ENCODE assay signal across 8 cellular contexts in the genomic region with DNA sequence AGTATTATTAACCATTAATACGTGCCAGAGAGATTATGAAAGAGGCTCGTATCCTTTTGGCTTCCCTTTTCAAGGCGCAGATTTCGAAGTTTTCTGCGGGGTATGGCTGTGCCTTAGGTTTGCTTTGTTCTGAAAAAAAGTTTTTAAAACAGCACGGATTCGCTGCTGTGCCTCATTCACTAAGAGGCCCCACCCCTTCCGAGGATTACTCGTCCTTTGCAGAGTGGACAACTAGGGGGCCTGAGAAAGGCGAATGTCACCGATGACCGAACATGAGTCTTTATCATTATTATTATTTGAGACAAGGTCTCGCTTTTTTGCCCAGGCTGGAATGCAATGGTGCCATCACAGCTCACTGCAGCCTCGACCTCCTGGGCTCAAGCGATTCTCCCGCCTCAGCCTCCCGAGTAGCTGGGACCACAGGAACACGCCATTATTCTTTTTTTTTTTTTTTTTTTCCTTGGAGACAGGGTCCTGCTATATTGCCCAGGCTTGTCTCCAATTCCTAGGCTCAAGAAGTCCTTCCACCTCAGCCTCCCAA. TPM values are rescaled to one million over a fixed set of nuclear protein-coding genes. Genes with fewer than 3 reads are reported as not detected.
DNase-seq lines count a peak whose midpoint lies in the region; ATAC-seq, FAIRE-seq and TF ChIP-seq lines count a peak whose summit lies in the region.

No MANE protein-coding gene starts in this region.

- POLR2A ChIA-PET in CD8-positive, alpha-beta memory T cell (lab: Charles Lee) = interaction anchor here (0.6 to 2.4 kb wide), 12 partner anchors 8 to 122 kb away, joined by 3 to 20 read pairs (median 4); partner anchors contain the start of genes APH1B and RAB8B

- no peak for TF ChIP-seq POLR2A in tibial nerve (IDR thresholded peaks at IDR 0.05)

- H3K27ac ChIP-seq in CD8-positive, alpha-beta memory T cell (ENCODE audit: low read depth, low read length) = peak overlapping the region; percentile 82
- peak overlapping the region; percentile 87 to 99 (median 97) for H3K27ac ChIP-seq in tibial nerve

- H3K4me3 Mint-ChIP-seq in CD8-positive, alpha-beta memory T cell = peak overlapping the region; percentile 89 to 100 (median 98)
- peak overlapping the region; percentile 100 for H3K4me3 Mint-ChIP-seq in mesothelial cell of epicardium

- H3K9me3 Mint-ChIP-seq in CD8-positive, alpha-beta memory T cell = no peaks in the 10 kb centered on the region
- H3K9me3 Mint-ChIP-seq in mesothelial cell of epicardium = peaks cover 3% of the 10 kb centered on the region

- peak overlapping the region; percentile 83 for H3K4me3 ChIP-seq in CD8-positive, alpha-beta memory T cell (ENCODE audit: low read length)
- peak overlapping the region; percentile 81 for H3K4me3 ChIP-seq in epithelial cell of esophagus (ENCODE audit: low read length)
- H3K4me3 ChIP-seq in tibial nerve = peak overlapping the region; percentile 58 to 98 (median 86)

- 3 to 5% methylated on average over 18 of the region's 18 CpGs for WGBS in tibial nerve, 2 donors

- no peaks in the 10 kb centered on the region for H3K27me3 ChIP-seq in CD8-positive, alpha-beta memory T cell (ENCODE audit: insufficient read depth, low read length, poor library complexity, severe bottlenecking)
- no peaks in the 10 kb centered on the region for H3K27me3 ChIP-seq in tibial nerve

- CTCF ChIA-PET in CD8-positive, alpha-beta memory T cell (lab: Charles Lee) = interaction anchor here (0.5 to 1.7 kb wide), 9 partner anchors 10 to 245 kb away, joined by 3 to 6 read pairs (median 3); no protein-coding TSS in a partner anchor

- DNase-seq in CD8-positive, alpha-beta memory T cell = peak in 2 of 5 donors; percentile 5 to 27
- DNase-seq in GM19239 (ENCODE audit: insufficient read length, low spot score) = peak; percentile 29
- DNase-seq in HTR-8/SVneo (ENCODE audit: insufficient read length, low spot score) = peak; percentile 57
- peak; percentile 42 for DNase-seq in UCSD-AML1 (lab: John Stamatoyannopoulos, UW; ENCODE audit: unreplicated experiment)
- DNase-seq in epithelial cell of esophagus (ENCODE audit: low read depth) = peak; percentile 52
- peak; percentile 27 to 43 for DNase-seq in mesothelial cell of epicardium (ENCODE audit: low spot score in 2 of 2, unreplicated experiment in 2 of 2)
- DNase-seq in tibial nerve (ENCODE audit: low spot score in 2 of 2) = peak in 1 of 2 donors; percentile 65

- no peak for ATAC-seq in HG03025 (IDR thresholded peaks at IDR 0.05; ENCODE audit: low FRiP score, unreplicated experiment)

- no peaks in the 10 kb centered on the region for H3K36me3 ChIP-seq in CD8-positive, alpha-beta memory T cell (ENCODE audit: insufficient read depth, low read length)
- H3K36me3 ChIP-seq in tibial nerve = peaks cover 0 to 6% (median 5%) of the 10 kb centered on the region in 3 donors

- peaks cover 19% of the 10 kb centered on the region for H3K4me1 ChIP-seq in CD8-positive, alpha-beta memory T cell (ENCODE audit: insufficient read depth, low read length)
- peaks cover 0 to 28% (median 10%) of the 10 kb centered on the region in 4 donors for H3K4me1 ChIP-seq in tibial nerve

- FAIRE-seq in GM19239 (lab: Jason Lieb, UNC) (peak; percentile 58), HTR-8/SVneo (lab: Jason Lieb, UNC) (no peak)

- H3K36me3 Mint-ChIP-seq in CD8-positive, alpha-beta memory T cell = peaks cover 0 to 32% (median 2%) of the 10 kb centered on the region in 3 donors
- peaks cover 8% of the 10 kb centered on the region for H3K36me3 Mint-ChIP-seq in mesothelial cell of epicardium

- H3K27me3 Mint-ChIP-seq in CD8-positive, alpha-beta memory T cell = no peaks in the 10 kb centered on the region
- no peaks in the 10 kb centered on the region for H3K27me3 Mint-ChIP-seq in mesothelial cell of epicardium (ENCODE audit: low read depth)

- no peaks in the 10 kb centered on the region for H3K9me3 ChIP-seq in CD8-positive, alpha-beta memory T cell (ENCODE audit: low read length)
- H3K9me3 ChIP-seq in tibial nerve = no peaks in the 10 kb centered on the region

- peaks cover 18 to 33% (median 31%) of the 10 kb centered on the region in 3 donors for H3K4me1 Mint-ChIP-seq in CD8-positive, alpha-beta memory T cell
- peaks cover 12% of the 10 kb centered on the region for H3K4me1 Mint-ChIP-seq in mesothelial cell of epicardium

- TF ChIP-seq CTCF in epithelial cell of esophagus (IDR thresholded peaks at IDR 0.05; ENCODE audit: insufficient read depth, low read depth, low read length, missing control alignments) = no peak
- no peak for TF ChIP-seq CTCF in mesothelial cell of epicardium (IDR thresholded peaks at IDR 0.05; ENCODE audit: unreplicated experiment)
- TF ChIP-seq CTCF in tibial nerve (IDR thresholded peaks at IDR 0.05) = no peak

- TF ChIP-seq EP300 in tibial nerve (IDR thresholded peaks at IDR 0.05) = no peak

- H3K27ac Mint-ChIP-seq in CD8-positive, alpha-beta memory T cell = peak overlapping the region; percentile 63 to 94 (median 90)
- peak overlapping the region; percentile 96 for H3K27ac Mint-ChIP-seq in mesothelial cell of epicardium

RNA-seq across cellular contexts. Expression of gene RPS27L, which starts 0.7 kb away (rescaled TPM):
- 100 to 1,000 TPM; 214 to 221 TPM for total RNA-seq in CD8-positive, alpha-beta memory T cell
- 193 TPM for polyA plus RNA-seq in CD8-positive, alpha-beta memory T cell
- total RNA-seq in mesothelial cell of epicardium = 124 to 132 TPM (median 130 TPM) in 3 replicates
- total RNA-seq in tibial nerve = 10 to 100 TPM; 50.3 to 83.7 (median 71.7) TPM

RNA-seq across cellular contexts. Expression of gene RAB8B, which starts 31.4 kb away (rescaled TPM):
- total RNA-seq in CD8-positive, alpha-beta memory T cell = 100 to 1,000 TPM; 165 to 169 TPM
- polyA plus RNA-seq in CD8-positive, alpha-beta memory T cell = 52.9 TPM
- total RNA-seq in mesothelial cell of epicardium (20.2 to 27.1 TPM (median 22.7 TPM) in 3 replicates), tibial nerve (10 to 100 TPM; 32.9 to 45.0 (median 42.5) TPM)

RNA-seq across cellular contexts. Expression of gene LACTB, which starts 36.3 kb away (rescaled TPM):
- 10 to 100 TPM; 30.0 to 31.7 TPM for total RNA-seq in CD8-positive, alpha-beta memory T cell
- 9.7 TPM for polyA plus RNA-seq in CD8-positive, alpha-beta memory T cell
- total RNA-seq in mesothelial cell of epicardium (7.6 to 9.0 TPM (median 8.2 TPM) in 3 replicates), tibial nerve (10 to 100 TPM in 3 of 4 donors, 1 to 10 TPM in 1; 9.0 to 18.4 (median 16.5) TPM)
